1 cellular context compared by ENCODE assay signal in the genomic region with DNA sequence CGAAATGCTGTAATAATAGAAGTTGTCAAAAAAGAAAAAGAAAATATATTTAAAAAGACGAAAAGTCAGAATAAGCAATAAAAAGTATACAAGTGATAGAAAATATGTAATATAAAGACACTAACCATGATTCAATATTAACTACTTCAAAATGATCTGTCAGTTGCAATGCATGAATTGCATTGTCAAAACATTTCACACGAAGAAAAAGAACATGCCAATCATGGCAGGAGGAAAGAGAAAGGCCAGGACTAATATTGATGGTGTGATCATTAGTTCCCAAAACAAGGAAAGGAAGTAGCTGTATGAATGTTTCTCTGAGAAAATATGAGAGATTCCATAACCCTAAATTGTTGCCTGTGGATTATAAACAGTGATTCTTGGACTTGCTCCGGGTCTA.
TF ChIP-seq lines count a peak whose summit lies in the region.

No MANE protein-coding gene starts in this region.

TF ChIP-seq in endothelial cell of umbilical vein, 7 proteins besides CTCF, POLR2A, EP300 and RAD21:
- TF ChIP-seq, protein P1, sequence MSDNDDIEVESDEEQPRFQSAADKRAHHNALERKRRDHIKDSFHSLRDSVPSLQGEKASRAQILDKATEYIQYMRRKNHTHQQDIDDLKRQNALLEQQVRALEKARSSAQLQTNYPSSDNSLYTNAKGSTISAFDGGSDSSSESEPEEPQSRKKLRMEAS (IDR thresholded peaks at IDR 0.05; ENCODE audit: insufficient read depth, insufficient read length): no peak
- no peak for TF ChIP-seq POLR2AphosphoS5 (IDR thresholded peaks at IDR 0.05; ENCODE audit: insufficient read depth, low read depth, low read length)
- TF ChIP-seq JUN (IDR thresholded peaks at IDR 0.05; ENCODE audit: borderline replicate concordance, insufficient read depth, insufficient read length, low read depth): no peak
- TF ChIP-seq EZH2 (IDR thresholded peaks at IDR 0.05; ENCODE audit: borderline replicate concordance, low read depth, low read length, severe bottlenecking): no peak
- no peak for TF ChIP-seq MYC (IDR thresholded peaks at IDR 0.05; ENCODE audit: low read depth, low read length)
- no peak for TF ChIP-seq FOS (IDR thresholded peaks at IDR 0.05; ENCODE audit: borderline replicate concordance, insufficient read depth, low read length)
- no peak for TF ChIP-seq GATA2 (IDR thresholded peaks at IDR 0.05; ENCODE audit: insufficient read depth, insufficient read length, low read depth, low read length)
